29 cellular contexts compared by ENCODE assay signal in the genomic region with DNA sequence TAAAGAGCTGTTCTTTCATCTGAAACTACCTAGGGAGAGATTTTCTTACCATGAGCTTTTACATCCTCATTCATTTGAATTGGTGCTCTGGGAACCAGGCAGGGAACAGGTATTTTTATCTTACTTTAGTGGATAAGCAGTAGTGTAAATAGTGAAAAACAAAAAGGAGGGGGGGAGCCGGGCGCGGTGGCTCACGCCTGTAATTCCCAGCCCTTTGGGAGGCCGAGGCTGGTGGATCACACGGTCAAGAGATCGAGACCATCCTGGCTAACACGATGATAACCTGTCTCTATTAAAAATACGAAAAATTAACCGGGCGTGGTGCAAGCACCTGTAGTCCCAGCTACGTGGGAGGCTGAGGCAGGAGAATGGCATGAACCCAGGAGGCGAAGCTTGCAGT. TPM values are rescaled to one million over a fixed set of nuclear protein-coding genes. Genes with fewer than 3 reads are reported as not detected.
"Had no signal": no experiment of that assay in that cellular context is flagged by ENCODE, and none has a peak within 500 bp of the region (broad histone marks: within the 10 kb centered on the region; RNA-seq: fewer than 3 reads in every experiment).

No MANE protein-coding gene starts in this region.

- H3K27me3 ChIP-seq: esophagus muscularis mucosa, foreskin keratinocyte, ovary, sigmoid colon had no signal

- H3K27ac ChIP-seq: esophagus muscularis mucosa, foreskin keratinocyte, ovary, prostate gland, thoracic aorta, upper lobe of left lung had no signal

- H3K9me3 Mint-ChIP-seq: activated CD4-positive, alpha-beta memory T cell treated with anti-CD3 and anti-CD28 coated beads for 36 hours; activated CD4-positive, alpha-beta T cell treated with anti-CD3 and anti-CD28 coated beads, Interleukin-2, amount 10 ng/mL, durations not matched to agents 24 days and 14 days; activated naive CD4-positive, alpha-beta T cell treated with anti-CD3 and anti-CD28 coated beads, Interleukin-2, amount 50 U/mL, for 24 hours; activated naive CD8-positive, alpha-beta T cell treated with anti-CD3 and anti-CD28 coated beads, Interleukin-2, amount 50 U/mL, for 24 hours; activated T-cell treated with anti-CD3 and anti-CD28 coated beads, Interleukin-2, amount 50 U/mL, for 24 hours; activated T-helper 2 cell treated with anti-CD3 and anti-CD28 coated beads, Interferon-gamma antibody, Interleukin-2, Interleukin-4, amounts not matched to agents 10 μg/mL and 5 μg/mL and 100 μg/mL, durations not matched to agents 14 hours and 24 hours and 36 hours; naive thymus-derived CD8-positive, alpha-beta T cell; stimulated activated effector memory CD8-positive, alpha-beta T cell treated with anti-CD3 and anti-CD28 coated beads, Interleukin-12 subunit alpha, Interleukin-12 subunit beta, amount 100 ng/mL, for 72 hours; stimulated activated naive CD8-positive, alpha-beta T cell treated with anti-CD3 and anti-CD28 coated beads, Interleukin-15, Interleukin-2, amounts not matched to agents 100 ng/mL and 50 ng/mL, for 24 hours had no signal

- H3K4me3 Mint-ChIP-seq: activated CD4-positive, alpha-beta memory T cell treated with anti-CD3 and anti-CD28 coated beads for 36 hours; activated CD4-positive, alpha-beta T cell treated with anti-CD3 and anti-CD28 coated beads, Interleukin-2, amount 10 ng/mL, durations not matched to agents 24 days and 14 days; activated naive CD4-positive, alpha-beta T cell treated with anti-CD3 and anti-CD28 coated beads, Interleukin-2, amount 50 U/mL, for 24 hours; activated naive CD8-positive, alpha-beta T cell treated with anti-CD3 and anti-CD28 coated beads, Interleukin-2, amount 50 U/mL, for 24 hours; activated T-cell treated with anti-CD3 and anti-CD28 coated beads, Interleukin-2, amount 50 U/mL, for 24 hours; naive thymus-derived CD8-positive, alpha-beta T cell; stimulated activated effector memory CD8-positive, alpha-beta T cell treated with anti-CD3 and anti-CD28 coated beads, Interleukin-12 subunit alpha, Interleukin-12 subunit beta, amount 100 ng/mL, for 72 hours; stimulated activated naive CD8-positive, alpha-beta T cell treated with anti-CD3 and anti-CD28 coated beads, Interleukin-15, Interleukin-2, amounts not matched to agents 100 ng/mL and 50 ng/mL, for 24 hours had no signal

- ATAC-seq: activated naive CD8-positive, alpha-beta T cell treated with anti-CD3 and anti-CD28 coated beads, Interleukin-2, amount 50 U/mL, for 24 hours; foreskin keratinocyte; left cardiac atrium; left ventricle myocardium superior; naive thymus-derived CD8-positive, alpha-beta T cell; stimulated activated effector memory CD8-positive, alpha-beta T cell treated with anti-CD3 and anti-CD28 coated beads, Interleukin-12 subunit alpha, Interleukin-12 subunit beta, amount 100 ng/mL, for 72 hours had no signal

- H3K4me3 ChIP-seq: esophagus muscularis mucosa, ovary, prostate gland, sigmoid colon, thoracic aorta, upper lobe of left lung had no signal

- DNase-seq: activated CD4-positive, alpha-beta memory T cell treated with anti-CD3 and anti-CD28 coated beads for 36 hours; activated CD4-positive, alpha-beta T cell treated with anti-CD3 and anti-CD28 coated beads, Interleukin-2, amount 10 ng/mL, durations not matched to agents 24 days and 14 days; activated CD4-positive, CD25-positive, alpha-beta regulatory T cell treated with anti-CD3 and anti-CD28 coated beads, Interleukin-2, amount 50 U/mL, for 72 hours; activated CD8-positive, alpha-beta memory T cell treated with anti-CD3 and anti-CD28 coated beads, Interleukin-2, amount 50 U/mL, for 4 hours; activated naive CD8-positive, alpha-beta T cell treated with anti-CD3 and anti-CD28 coated beads, Interleukin-2, amount 50 U/mL, for 24 hours; activated T-cell treated with anti-CD3 and anti-CD28 coated beads, Interleukin-2, amount 50 U/mL, for 24 hours; amygdala; central memory CD4-positive, alpha-beta T cell; foreskin keratinocyte; left cardiac atrium; left ventricle myocardium superior; mammary epithelial cell; naive thymus-derived CD8-positive, alpha-beta T cell; ovary; sigmoid colon; small intestine; stimulated activated CD4-positive, alpha-beta T cell treated with anti-CD3 and anti-CD28 coated beads, Interleukin-4, amount 100 ng/mL, for 24 hours; T-helper 2 cell; upper lobe of left lung had no signal

- H3K27ac Mint-ChIP-seq: activated CD4-positive, alpha-beta memory T cell treated with anti-CD3 and anti-CD28 coated beads for 36 hours; activated CD4-positive, alpha-beta T cell treated with anti-CD3 and anti-CD28 coated beads, Interleukin-2, amount 10 ng/mL, durations not matched to agents 24 days and 14 days; activated naive CD8-positive, alpha-beta T cell treated with anti-CD3 and anti-CD28 coated beads, Interleukin-2, amount 50 U/mL, for 24 hours; activated T-cell treated with anti-CD3 and anti-CD28 coated beads, Interleukin-2, amount 50 U/mL, for 24 hours; activated T-helper 2 cell treated with anti-CD3 and anti-CD28 coated beads, Interferon-gamma antibody, Interleukin-2, Interleukin-4, amounts not matched to agents 10 μg/mL and 5 μg/mL and 100 μg/mL, durations not matched to agents 14 hours and 24 hours and 36 hours; naive thymus-derived CD8-positive, alpha-beta T cell; stimulated activated effector memory CD8-positive, alpha-beta T cell treated with anti-CD3 and anti-CD28 coated beads, Interleukin-12 subunit alpha, Interleukin-12 subunit beta, amount 100 ng/mL, for 72 hours; stimulated activated naive CD8-positive, alpha-beta T cell treated with anti-CD3 and anti-CD28 coated beads, Interleukin-15, Interleukin-2, amounts not matched to agents 100 ng/mL and 50 ng/mL, for 24 hours had no signal

- H3K36me3 ChIP-seq: esophagus muscularis mucosa, ovary, prostate gland, sigmoid colon, thoracic aorta, upper lobe of left lung had no signal

- H3K9me3 ChIP-seq: esophagus muscularis mucosa, prostate gland, sigmoid colon, thoracic aorta, upper lobe of left lung had no signal

- H3K36me3 Mint-ChIP-seq: activated CD4-positive, alpha-beta memory T cell treated with anti-CD3 and anti-CD28 coated beads for 36 hours; activated naive CD4-positive, alpha-beta T cell treated with anti-CD3 and anti-CD28 coated beads, Interleukin-2, amount 50 U/mL, for 24 hours; naive thymus-derived CD8-positive, alpha-beta T cell; stimulated activated effector memory CD8-positive, alpha-beta T cell treated with anti-CD3 and anti-CD28 coated beads, Interleukin-12 subunit alpha, Interleukin-12 subunit beta, amount 100 ng/mL, for 72 hours had no signal

- H3K4me1 ChIP-seq: prostate gland had no signal

RNA-seq across cellular contexts. Expression of a gene that starts 41.0 kb away (rescaled TPM):
- total RNA-seq: activated CD4-positive, alpha-beta memory T cell treated with anti-CD3 and anti-CD28 coated beads for 36 hours; activated CD4-positive, alpha-beta T cell treated with anti-CD3 and anti-CD28 coated beads, Interleukin-2, amount 10 ng/mL, durations not matched to agents 24 days and 14 days; activated CD8-positive, alpha-beta memory T cell treated with anti-CD3 and anti-CD28 coated beads for 36 hours; activated T-helper 2 cell treated with anti-CD3 and anti-CD28 coated beads, Interferon-gamma antibody, Interleukin-2, Interleukin-4, amounts not matched to agents 10 μg/mL and 5 μg/mL and 100 μg/mL, durations not matched to agents 14 hours and 24 hours and 36 hours; esophagus muscularis mucosa; foreskin keratinocyte; glomerular endothelial cell; left cardiac atrium; left ventricle myocardium superior; mammary epithelial cell; naive thymus-derived CD8-positive, alpha-beta T cell; ovary; prostate gland; subcutaneous adipose tissue; thoracic aorta; upper lobe of left lung had no signal

RNA-seq across cellular contexts. Expression of a gene that starts 59.8 kb away (rescaled TPM):
- total RNA-seq: foreskin keratinocyte, mammary epithelial cell had no signal
